14 cellular contexts compared by ENCODE assay signal in genomic region chr3:69353088-69353478, GRCh38. TPM values are rescaled to one million over a fixed set of nuclear protein-coding genes. Genes with fewer than 3 reads are reported as not detected.
DNase-seq lines count a peak whose midpoint lies in the region; ATAC-seq and TF ChIP-seq lines count a peak whose summit lies in the region.
"Had no signal": no experiment of that assay in that cellular context is flagged by ENCODE, and none has a peak within 500 bp of the region (broad histone marks: within the 10 kb centered on the region; RNA-seq: fewer than 3 reads in every experiment).

No MANE protein-coding gene starts in this region.

- H3K4me1 Mint-ChIP-seq in activated naive CD4-positive, alpha-beta T cell treated with anti-CD3 and anti-CD28 coated beads, Interleukin-2, amount 10 ng/mL, durations not matched to agents 7 days and 5 days, result peaks cover 12% of the 10 kb centered on the region
- peaks cover 17% of the 10 kb centered on the region for H3K4me1 Mint-ChIP-seq in activated naive CD8-positive, alpha-beta T cell (ENCODE audit: low read depth)

- ATAC-seq in lung (ENCODE audit: insufficient read depth, low FRiP score) (no peak), thoracic aorta (ENCODE audit: insufficient number of reproducible peaks, low FRiP score, low read depth) (no peak), HG03439 (IDR thresholded peaks at IDR 0.05; ENCODE audit: unreplicated experiment) (no peak)

- no peak for DNase-seq in activated naive CD4-positive, alpha-beta T cell treated with anti-CD3 and anti-CD28 coated beads, Interleukin-2, amount 10 ng/mL, durations not matched to agents 7 days and 5 days
- no peak for DNase-seq in activated naive CD4-positive, alpha-beta T cell treated with Interleukin-2 at 50 U/mL for 16 hours
- DNase-seq in lung (ENCODE audit: low spot score) (no peak), thoracic aorta (ENCODE audit: low spot score) (no peak), SJCRH30 (no peak), AG08395 (ENCODE audit: low spot score) (no peak)
- DNase-seq: activated CD4-positive, alpha-beta T cell treated with anti-CD3 and anti-CD28 coated beads for 4 hours; glutamatergic neuron; mammary epithelial cell; NCI-H2081; NK-92 treated with Interleukin-12 subunit alpha and Interleukin-12 subunit beta, amount 100 ng/mL, for 24 hours; SK-N-SH had no signal

- no peaks in the 10 kb centered on the region for H3K9me3 Mint-ChIP-seq in activated naive CD4-positive, alpha-beta T cell treated with anti-CD3 and anti-CD28 coated beads, Interleukin-2, amount 10 ng/mL, durations not matched to agents 7 days and 5 days
- no peaks in the 10 kb centered on the region for H3K9me3 Mint-ChIP-seq in activated naive CD8-positive, alpha-beta T cell (ENCODE audit: low read depth)

- H3K27me3 ChIP-seq in lung (ENCODE audit: control insufficient read depth, insufficient read depth) (no peaks in the 10 kb centered on the region), thoracic aorta (replicated peaks; ENCODE audit: insufficient read depth) (no peaks in the 10 kb centered on the region), SJCRH30 (no peaks in the 10 kb centered on the region)

- peak overlapping the region; percentile 4 for H3K4me3 Mint-ChIP-seq in activated naive CD4-positive, alpha-beta T cell treated with anti-CD3 and anti-CD28 coated beads, Interleukin-2, amount 10 ng/mL, durations not matched to agents 7 days and 5 days
- peak overlapping the region; percentile 64 for H3K4me3 Mint-ChIP-seq in activated naive CD8-positive, alpha-beta T cell

- peak overlapping the region; percentile 7 to 90 for H3K27ac ChIP-seq in lung (ENCODE audit: low read depth in 1 of 2, low read length in 1 of 2)
- peak overlapping the region; percentile 37 to 63 for H3K27ac ChIP-seq in thoracic aorta
- H3K27ac ChIP-seq in SJCRH30, result no peak overlapping the region

- no peak overlapping the region for H3K27ac Mint-ChIP-seq in activated naive CD4-positive, alpha-beta T cell treated with anti-CD3 and anti-CD28 coated beads, Interleukin-2, amount 10 ng/mL, durations not matched to agents 7 days and 5 days
- no peak overlapping the region for H3K27ac Mint-ChIP-seq in activated naive CD8-positive, alpha-beta T cell

- H3K4me3 ChIP-seq in lung, result no peak overlapping the region
- H3K4me3 ChIP-seq in thoracic aorta, result peak overlapping the region; percentile 49
- no peak overlapping the region for H3K4me3 ChIP-seq in SJCRH30

- H3K9me3 ChIP-seq in lung (ENCODE audit: control insufficient read depth in 2 of 2, insufficient read depth in 1 of 2, low read length in 1 of 2), result no peaks in the 10 kb centered on the region
- H3K9me3 ChIP-seq in thoracic aorta, result no peaks in the 10 kb centered on the region
- no peaks in the 10 kb centered on the region for H3K9me3 ChIP-seq in SJCRH30 (replicated peaks)
- H3K9me3 ChIP-seq: SK-N-SH had no signal

- no peak for TF ChIP-seq CTCF in lung (IDR thresholded peaks at IDR 0.05; ENCODE audit: control extremely low read depth, extremely low read depth)
- no peak for TF ChIP-seq CTCF in thoracic aorta (IDR thresholded peaks at IDR 0.05)

- CTCF ChIA-PET in activated naive CD4-positive, alpha-beta T cell treated with anti-CD3 and anti-CD28 coated beads, Interleukin-2, amount 10 ng/mL, durations not matched to agents 7 days and 5 days (lab: Charles Lee), result no interaction called here

- H3K4me1 ChIP-seq in lung (ENCODE audit: control insufficient read depth in 2 of 2, insufficient read depth in 2 of 2, low read length in 2 of 2) (peaks cover 2 to 9% of the 10 kb centered on the region in 2 donors), thoracic aorta (ENCODE audit: control insufficient read depth in 1 of 2, low read depth in 2 of 2) (peaks cover 25 to 27% of the 10 kb centered on the region in 2 donors), SJCRH30 (no peaks in the 10 kb centered on the region)

- 18 to 27% methylated on average over 4 of the region's 4 CpGs for WGBS in lung, 2 donors

- no peaks in the 10 kb centered on the region for H3K36me3 Mint-ChIP-seq in activated naive CD4-positive, alpha-beta T cell treated with anti-CD3 and anti-CD28 coated beads, Interleukin-2, amount 10 ng/mL, durations not matched to agents 7 days and 5 days
- no peaks in the 10 kb centered on the region for H3K36me3 Mint-ChIP-seq in activated naive CD8-positive, alpha-beta T cell

- H3K36me3 ChIP-seq in lung (ENCODE audit: control insufficient read depth in 2 of 2, insufficient read depth in 2 of 2, low read length in 2 of 2), result no peaks in the 10 kb centered on the region
- H3K36me3 ChIP-seq in thoracic aorta, result no peaks in the 10 kb centered on the region
- H3K36me3 ChIP-seq in SJCRH30, result no peaks in the 10 kb centered on the region

- peaks cover 33% of the 10 kb centered on the region for H3K27me3 Mint-ChIP-seq in activated naive CD4-positive, alpha-beta T cell treated with anti-CD3 and anti-CD28 coated beads, Interleukin-2, amount 10 ng/mL, durations not matched to agents 7 days and 5 days
- H3K27me3 Mint-ChIP-seq in activated naive CD8-positive, alpha-beta T cell, result peaks cover 11% of the 10 kb centered on the region

RNA-seq across cellular contexts. Expression of gene FRMD4B, which starts 32.8 kb away (rescaled TPM):
- total RNA-seq in lung (10 to 100 TPM; 59.4 to 96.4 TPM), thoracic aorta (10 to 100 TPM; 57.5 to 86.1 TPM)
- 10 to 100 TPM; 16.6 to 18.5 TPM for polyA plus RNA-seq in lung
- total RNA-seq in SJCRH30 (2014; rRNA removed; shearing (Covaris generic)), result 3.8 and 4.4 TPM in 2 replicates

Comparison
In these comparisons a context has a peak if more than half of its experiments do, and no peak if none do; other contexts are left out.
1. RNA of gene FRMD4B, which starts 32.8 kb away (total RNA-seq): 59.4 to 96.4 TPM in lung and 57.5 to 86.1 TPM in thoracic aorta; 3.8 to 4.4 TPM in SJCRH30; every median in the first group is over 10 times any median in the second.